Comparison of ENCODE assay signal across 28 cellular contexts in the genomic region with DNA sequence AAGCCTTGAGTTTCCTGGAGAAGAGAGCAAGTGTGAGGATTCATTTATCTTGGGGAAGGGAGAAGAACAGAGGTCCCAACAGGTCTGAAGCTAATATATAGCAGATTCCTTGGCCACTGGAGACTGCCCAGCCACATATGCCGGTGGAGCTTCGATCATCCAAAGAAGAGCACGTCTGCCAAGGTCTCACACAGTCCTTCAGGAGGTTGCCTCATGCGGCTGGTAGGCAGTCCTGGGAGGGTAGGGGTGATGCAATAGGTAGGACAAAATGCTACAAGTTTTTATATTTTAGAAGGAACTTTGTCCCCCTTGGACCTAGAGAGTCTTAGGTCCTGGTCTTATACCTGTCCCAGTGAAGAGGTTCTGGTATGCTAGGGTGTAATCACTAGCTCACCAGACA.
"Had no signal": no experiment of that assay in that cellular context is flagged by ENCODE, and none has a peak within 500 bp of the region (broad histone marks: within the 10 kb centered on the region; RNA-seq: fewer than 3 reads in every experiment).

No MANE protein-coding gene starts in this region.

- DNase-seq: heart left ventricle; hypothalamus; immature natural killer cell; kidney; left colon; left ventricle myocardium superior; mesendoderm; naive B cell; natural killer cell; nephron progenitor cell; occipital lobe; psoas muscle; stimulated activated CD4-positive, alpha-beta T cell treated with anti-CD3 and anti-CD28 coated beads, Interleukin-12 subunit alpha, Interleukin-12 subunit beta, amount 100 ng/mL, for 4 hours; stimulated activated CD4-positive, alpha-beta T cell treated with anti-CD3 and anti-CD28 coated beads, Interleukin-15, amount 100 ng/mL, for 24 hours; stimulated activated CD4-positive, alpha-beta T cell treated with anti-CD3 and anti-CD28 coated beads, Interleukin-2, amount 100 ng/mL, for 24 hours; stimulated activated CD4-positive, alpha-beta T cell treated with anti-CD3 and anti-CD28 coated beads, Interleukin-4, amount 100 ng/mL, for 1 hour; stimulated activated naive CD4-positive, alpha-beta T cell; substantia nigra had no signal

- H3K27ac Mint-ChIP-seq: mesothelial cell of epicardium; naive B cell; natural killer cell; nephron progenitor cell; neural progenitor cell; stimulated activated naive CD8-positive, alpha-beta T cell treated with anti-CD3 and anti-CD28 coated beads, Interleukin-15, Interleukin-2, amounts not matched to agents 100 ng/mL and 50 ng/mL, for 24 hours; type B pancreatic cell had no signal

- H2AFZ ChIP-seq: neural progenitor cell, parathyroid adenoma had no signal

- H3K36me3 Mint-ChIP-seq: mesothelial cell of epicardium, natural killer cell, neural progenitor cell, type B pancreatic cell had no signal

- H3K4me3 Mint-ChIP-seq: immature natural killer cell; mesothelial cell of epicardium; naive B cell; natural killer cell; nephron progenitor cell; neural progenitor cell; stimulated activated naive CD8-positive, alpha-beta T cell treated with anti-CD3 and anti-CD28 coated beads, Interleukin-15, Interleukin-2, amounts not matched to agents 100 ng/mL and 50 ng/mL, for 24 hours; type B pancreatic cell had no signal

- H3K36me3 ChIP-seq: heart left ventricle, neural progenitor cell, neutrophil, tibial nerve had no signal

- H3K9me3 Mint-ChIP-seq: immature natural killer cell; mesothelial cell of epicardium; naive B cell; natural killer cell; nephron progenitor cell; neural progenitor cell; stimulated activated naive CD8-positive, alpha-beta T cell treated with anti-CD3 and anti-CD28 coated beads, Interleukin-15, Interleukin-2, amounts not matched to agents 100 ng/mL and 50 ng/mL, for 24 hours; type B pancreatic cell had no signal

- H3K27me3 ChIP-seq: heart left ventricle, neural progenitor cell, neutrophil, tibial nerve had no signal

- H3K9ac ChIP-seq: neural progenitor cell, parathyroid adenoma had no signal

- H3K9me3 ChIP-seq: heart left ventricle, neutrophil, psoas muscle, tibial nerve had no signal

- H3K4me3 ChIP-seq: heart left ventricle, lung, neural progenitor cell, psoas muscle, skin epidermis, tibial nerve had no signal

- H3K4me1 ChIP-seq: parathyroid adenoma, psoas muscle, tibial nerve had no signal

- H3K4me1 Mint-ChIP-seq: immature natural killer cell, naive B cell, natural killer cell, nephron progenitor cell, neural progenitor cell had no signal

- ATAC-seq: heart left ventricle, left colon, left ventricle myocardium superior, natural killer cell, psoas muscle, sciatic nerve had no signal

- H3K27me3 Mint-ChIP-seq: naive B cell; stimulated activated naive CD8-positive, alpha-beta T cell treated with anti-CD3 and anti-CD28 coated beads, Interleukin-15, Interleukin-2, amounts not matched to agents 100 ng/mL and 50 ng/mL, for 24 hours; type B pancreatic cell had no signal

- H3K4me2 ChIP-seq: neural progenitor cell had no signal

- H3K27ac ChIP-seq: heart left ventricle, neural progenitor cell, neutrophil, parathyroid adenoma, psoas muscle, skin epidermis, tibial nerve had no signal
